Comparison of ENCODE assay signal across 18 cellular contexts in genomic region chr11:74318241-74318932, GRCh38. TPM values are rescaled to one million over a fixed set of nuclear protein-coding genes. Genes with fewer than 3 reads are reported as not detected.
A peak's percentile ranks its signal among the peaks of the same experiment; 100 is the strongest.
DNase-seq lines count a peak whose midpoint lies in the region; ATAC-seq, FAIRE-seq and TF ChIP-seq lines count a peak whose summit lies in the region.
"Had no signal": no experiment of that assay in that cellular context is flagged by ENCODE, and none has a peak within 500 bp of the region (broad histone marks: within the 10 kb centered on the region; RNA-seq: fewer than 3 reads in every experiment).

No MANE protein-coding gene starts in this region.

- no peaks in the 10 kb centered on the region for H3K4me1 ChIP-seq in A673 (ENCODE audit: insufficient read depth, low read length, poor library complexity, severe bottlenecking)
- H3K4me1 ChIP-seq in left lung, result peaks cover 0 to 4% of the 10 kb centered on the region in 2 donors
- H3K4me1 ChIP-seq in CD8-positive, alpha-beta memory T cell (ENCODE audit: insufficient read depth, low read length), result no peaks in the 10 kb centered on the region

- TF ChIP-seq CTCF in A673 (conservative IDR thresholded peaks at IDR 0.05; ENCODE audit: low read depth, low read length) (no peak), bronchial epithelial cell (IDR thresholded peaks at IDR 0.05; ENCODE audit: insufficient read depth, low read length, severe bottlenecking) (no peak), left lung (IDR thresholded peaks at IDR 0.05) (no peak), omental fat pad (IDR thresholded peaks at IDR 0.05) (no peak)

- BruUV-seq in A673 (replicated peaks; lab: Mats Ljungman, UMichigan), result no TSS peak

- H3K9me3 ChIP-seq in A673 (ENCODE audit: low read depth, low read length, poor library complexity, severe bottlenecking) (peaks cover 17% of the 10 kb centered on the region), left lung (peaks cover 0 to 21% of the 10 kb centered on the region in 2 donors)
- H3K9me3 ChIP-seq in CD8-positive, alpha-beta memory T cell (ENCODE audit: low read length), result no peaks in the 10 kb centered on the region

- peaks cover 18 to 27% (median 24%) of the 10 kb centered on the region in 5 donors for H3K9me3 Mint-ChIP-seq in CD8-positive, alpha-beta memory T cell
- H3K9me3 Mint-ChIP-seq in activated T-helper 1 cell treated with anti-CD3 and anti-CD28 coated beads, Interleukin-12 subunit alpha, Interleukin-12 subunit beta, Interleukin-2, Interleukin-4 antibody, amounts not matched to agents 30 ng/mL and 10 ng/mL and 1 ng/mL, durations not matched to agents 14 hours and 24 hours and 36 hours, result peaks cover 17% of the 10 kb centered on the region

- no peaks in the 10 kb centered on the region for H3K27me3 ChIP-seq in A673 (replicated peaks; ENCODE audit: insufficient read depth, low read depth, low read length, poor library complexity)
- H3K27me3 ChIP-seq in bronchial epithelial cell (ENCODE audit: control insufficient read depth, insufficient read depth, low read length), result no peaks in the 10 kb centered on the region
- no peaks in the 10 kb centered on the region for H3K27me3 ChIP-seq in left lung
- H3K27me3 ChIP-seq in CD8-positive, alpha-beta memory T cell (ENCODE audit: insufficient read depth, low read length, poor library complexity, severe bottlenecking), result no peaks in the 10 kb centered on the region

- H3K4me3 ChIP-seq in A673 (ENCODE audit: low read depth, low read length, poor library complexity, severe bottlenecking) (no peak overlapping the region), bronchial epithelial cell (ENCODE audit: low read depth, low read length) (no peak overlapping the region), left lung (no peak overlapping the region)
- no peak overlapping the region for H3K4me3 ChIP-seq in CD8-positive, alpha-beta memory T cell (ENCODE audit: low read length)
- H3K4me3 ChIP-seq: GM23338, left ventricle myocardium inferior, psoas muscle had no signal

- H3K27ac ChIP-seq in A673 (ENCODE audit: low read depth, low read length, poor library complexity, severe bottlenecking), result no peak overlapping the region
- H3K27ac ChIP-seq in left lung, result peak overlapping the region; percentile 21 to 47
- no peak overlapping the region for H3K27ac ChIP-seq in CD8-positive, alpha-beta memory T cell (ENCODE audit: low read depth, low read length)
- H3K27ac ChIP-seq: left ventricle myocardium inferior, psoas muscle had no signal

- intact Hi-C loops in A673 (cut with micrococcal nuclease; ENCODE audit: unreplicated experiment) (no loop called here), left lung (cut with DNase I) (no loop called here)
- intact Hi-C loops in activated T-helper 1 cell treated with anti-CD3 and anti-CD28 coated beads, Interleukin-12 subunit alpha, Interleukin-12 subunit beta, Interleukin-2, Interleukin-4 antibody, amounts not matched to agents 30 ng/mL and 10 ng/mL and 1 ng/mL, durations not matched to agents 14 hours and 24 hours and 36 hours (cut with micrococcal nuclease), result no loop called here

- peaks cover 0 to 20% (median 2%) of the 10 kb centered on the region in 3 donors for H3K36me3 Mint-ChIP-seq in CD8-positive, alpha-beta memory T cell
- no peaks in the 10 kb centered on the region for H3K36me3 Mint-ChIP-seq in activated T-helper 1 cell treated with anti-CD3 and anti-CD28 coated beads, Interleukin-12 subunit alpha, Interleukin-12 subunit beta, Interleukin-2, Interleukin-4 antibody, amounts not matched to agents 30 ng/mL and 10 ng/mL and 1 ng/mL, durations not matched to agents 14 hours and 24 hours and 36 hours (ENCODE audit: low read depth)

- DNase-seq in A673 (ENCODE audit: low spot score), result peak; percentile 28
- DNase-seq in LHCN-M2 (ENCODE audit: low read depth), result peak; percentile 70
- no peak for DNase-seq in bronchial epithelial cell (ENCODE audit: low read depth)
- DNase-seq in left lung, result no peak
- no peak for DNase-seq in iPS-NIHi7 (ENCODE audit: extremely low spot score)
- DNase-seq in CD8-positive, alpha-beta memory T cell, result no peak
- no peak for DNase-seq in omental fat pad (ENCODE audit: low spot score)
- no peak for DNase-seq in activated T-helper 1 cell treated with anti-CD3 and anti-CD28 coated beads, Interleukin-12 subunit alpha, Interleukin-12 subunit beta, Interleukin-2, Interleukin-4 antibody, amounts not matched to agents 30 ng/mL and 10 ng/mL and 1 ng/mL, durations not matched to agents 14 hours and 24 hours and 36 hours (ENCODE audit: low spot score)
- DNase-seq: activated CD4-positive, alpha-beta T cell treated with anti-CD3 and anti-CD28 coated beads for 1 hour; activated naive CD4-positive, alpha-beta T cell treated with anti-CD3 and anti-CD28 coated beads, Interleukin-2, amount 50 U/mL, for 16 hours; left ventricle myocardium inferior; naive B cell; NCI-H2081; NCI-H748 treated with DMSO at 0.1 percent for 48 hours; psoas muscle had no signal

- H3K4me3 Mint-ChIP-seq in CD8-positive, alpha-beta memory T cell, result no peak overlapping the region
- H3K4me3 Mint-ChIP-seq in activated T-helper 1 cell treated with anti-CD3 and anti-CD28 coated beads, Interleukin-12 subunit alpha, Interleukin-12 subunit beta, Interleukin-2, Interleukin-4 antibody, amounts not matched to agents 30 ng/mL and 10 ng/mL and 1 ng/mL, durations not matched to agents 14 hours and 24 hours and 36 hours, result no peak overlapping the region
- H3K4me3 Mint-ChIP-seq: central memory CD8-positive, alpha-beta T cell; GM23338 had no signal

- H3K36me3 ChIP-seq in A673 (ENCODE audit: insufficient read depth, low read length, poor library complexity, severe bottlenecking) (no peaks in the 10 kb centered on the region), bronchial epithelial cell (ENCODE audit: control insufficient read depth, insufficient read depth, low read length) (no peaks in the 10 kb centered on the region), left lung (no peaks in the 10 kb centered on the region)
- no peaks in the 10 kb centered on the region for H3K36me3 ChIP-seq in CD8-positive, alpha-beta memory T cell (ENCODE audit: insufficient read depth, low read length)
- H3K36me3 ChIP-seq: left ventricle myocardium inferior had no signal

- H3K27ac Mint-ChIP-seq in CD8-positive, alpha-beta memory T cell, result no peak overlapping the region
- H3K27ac Mint-ChIP-seq in activated T-helper 1 cell treated with anti-CD3 and anti-CD28 coated beads, Interleukin-12 subunit alpha, Interleukin-12 subunit beta, Interleukin-2, Interleukin-4 antibody, amounts not matched to agents 30 ng/mL and 10 ng/mL and 1 ng/mL, durations not matched to agents 14 hours and 24 hours and 36 hours, result no peak overlapping the region
- H3K27ac Mint-ChIP-seq: GM23338, naive B cell had no signal

- H3K4me1 Mint-ChIP-seq in CD8-positive, alpha-beta memory T cell, result no peaks in the 10 kb centered on the region
- H3K4me1 Mint-ChIP-seq in activated T-helper 1 cell treated with anti-CD3 and anti-CD28 coated beads, Interleukin-12 subunit alpha, Interleukin-12 subunit beta, Interleukin-2, Interleukin-4 antibody, amounts not matched to agents 30 ng/mL and 10 ng/mL and 1 ng/mL, durations not matched to agents 14 hours and 24 hours and 36 hours (ENCODE audit: low read depth), result no peaks in the 10 kb centered on the region
- H3K4me1 Mint-ChIP-seq: central memory CD8-positive, alpha-beta T cell; GM23338 had no signal

- FAIRE-seq in bronchial epithelial cell (lab: Jason Lieb, UNC), result peak; percentile 80

- peaks cover 15 to 38% of the 10 kb centered on the region in 2 donors for H3K27me3 Mint-ChIP-seq in CD8-positive, alpha-beta memory T cell
- peaks cover 18% of the 10 kb centered on the region for H3K27me3 Mint-ChIP-seq in activated T-helper 1 cell treated with anti-CD3 and anti-CD28 coated beads, Interleukin-12 subunit alpha, Interleukin-12 subunit beta, Interleukin-2, Interleukin-4 antibody, amounts not matched to agents 30 ng/mL and 10 ng/mL and 1 ng/mL, durations not matched to agents 14 hours and 24 hours and 36 hours (ENCODE audit: insufficient read depth)

- POLR2A ChIA-PET in A673 (lab: Charles Lee; ENCODE audit: low non-redundant PET), result no interaction called here
- POLR2A ChIA-PET in CD8-positive, alpha-beta memory T cell (lab: Charles Lee), result no interaction called here

- ATAC-seq in left lung, result no peak
- ATAC-seq in omental fat pad (ENCODE audit: low FRiP score), result no peak
- ATAC-seq: GM23338 had no signal

- CTCF ChIA-PET in A673 (lab: Charles Lee), result interaction anchor here (2.0 kb wide), 1 partner anchor 63 kb away, joined by 5 read pairs; no protein-coding TSS in a partner anchor
- CTCF ChIA-PET in CD8-positive, alpha-beta memory T cell (lab: Charles Lee), result no interaction called here

RNA-seq across cellular contexts. Expression of gene P4HA3, which starts 6.9 kb away (rescaled TPM):
- total RNA-seq in A673 (2021) (0.52 and 2.0 TPM in 2 replicates), LHCN-M2 (2014; rRNA removed) (3.1 TPM in 2 replicates), bronchial epithelial cell (under 0.01 and 0.26 TPM in 2 replicates), left lung (10 to 100 TPM in 1 of 2 donors, 1 to 10 TPM in 1; 2.0 to 12.1 TPM), omental fat pad (1 to 10 TPM in 2 of 4 donors, under 1 TPM in 2; 0.50 to 4.4 (median 1.6) TPM)
- polyA plus RNA-seq in LHCN-M2 (2012), result 1.4 TPM
- total RNA-seq in CD8-positive, alpha-beta memory T cell, result not detected
- polyA plus RNA-seq in CD8-positive, alpha-beta memory T cell, result not detected
- not detected in 2 replicates for total RNA-seq in activated T-helper 1 cell treated with anti-CD3 and anti-CD28 coated beads, Interleukin-12 subunit alpha, Interleukin-12 subunit beta, Interleukin-2, Interleukin-4 antibody, amounts not matched to agents 30 ng/mL and 10 ng/mL and 1 ng/mL, durations not matched to agents 14 hours and 24 hours and 36 hours
- total RNA-seq: GM23338; T-helper 2 cell treated with Interferon-gamma antibody and Interleukin-4, amounts not matched to agents 100 ng/mL and 5 ng/mL, for 36 hours had no signal

Comparison
In these comparisons a context has a peak if more than half of its experiments do, and no peak if none do; other contexts are left out.
1. DNase-seq: peak in A673 (single experiment) and LHCN-M2 (single experiment); none in bronchial epithelial cell (single experiment), left lung (0 of 2), iPS-NIHi7 (single experiment), CD8-positive, alpha-beta memory T cell (0 of 5), omental fat pad (single experiment) and activated T-helper 1 cell treated with anti-CD3 and anti-CD28 coated beads, Interleukin-12 subunit alpha, Interleukin-12 subunit beta, Interleukin-2, Interleukin-4 antibody, amounts not matched to agents 30 ng/mL and 10 ng/mL and 1 ng/mL, durations not matched to agents 14 hours and 24 hours and 36 hours (single experiment).
2. H3K27ac ChIP-seq: peak in left lung (2 of 2); none in A673 (single experiment) and CD8-positive, alpha-beta memory T cell (single experiment).